Comparison of ENCODE assay signal across 27 cellular contexts in genomic region chr5:158882660-158883059, GRCh38.
"Had no signal": no experiment of that assay in that cellular context is flagged by ENCODE, and none has a peak within 500 bp of the region (broad histone marks: within the 10 kb centered on the region; RNA-seq: fewer than 3 reads in every experiment).

No MANE protein-coding gene starts in this region.

- H3K9me3 Mint-ChIP-seq: activated CD4-positive, alpha-beta memory T cell treated with anti-CD3 and anti-CD28 coated beads for 36 hours; activated T-cell treated with anti-CD3 and anti-CD28 coated beads, Interleukin-2, amount 50 U/mL, for 4 hours; activated T-helper 17 cell treated with anti-CD3 and anti-CD28 coated beads, Interleukin-2, amount 50 U/mL, for 72 hours; neural progenitor cell had no signal

- H3K36me3 ChIP-seq: brain microvascular endothelial cell, gastrocnemius medialis, neural progenitor cell, right atrium auricular region, transverse colon had no signal

- H3K4me3 Mint-ChIP-seq: activated CD4-positive, alpha-beta memory T cell treated with anti-CD3 and anti-CD28 coated beads for 36 hours; activated T-cell treated with anti-CD3 and anti-CD28 coated beads, Interleukin-2, amount 50 U/mL, for 4 hours; activated T-helper 17 cell treated with anti-CD3 and anti-CD28 coated beads, Interleukin-2, amount 50 U/mL, for 72 hours; naive thymus-derived CD4-positive, alpha-beta T cell; neural progenitor cell had no signal

- H3K36me3 Mint-ChIP-seq: activated CD4-positive, alpha-beta memory T cell treated with anti-CD3 and anti-CD28 coated beads for 36 hours; naive thymus-derived CD4-positive, alpha-beta T cell; neural progenitor cell had no signal

- H3K4me3 ChIP-seq: coronary artery, dorsolateral prefrontal cortex, gastrocnemius medialis, neural progenitor cell, right atrium auricular region, testis, transverse colon had no signal

- H3K79me2 ChIP-seq: parathyroid adenoma had no signal

- H3K9me3 ChIP-seq: gastrocnemius medialis, right atrium auricular region, testis, transverse colon had no signal

- H3K4me1 ChIP-seq: parathyroid adenoma had no signal

- H3K4me2 ChIP-seq: neural progenitor cell had no signal

- H3K27me3 ChIP-seq: brain microvascular endothelial cell, gastrocnemius medialis, neural progenitor cell, right atrium auricular region, testis, transverse colon had no signal

- H3K27ac ChIP-seq: brain microvascular endothelial cell, coronary artery, dorsolateral prefrontal cortex, gastrocnemius medialis, neural progenitor cell, parathyroid adenoma, right atrium auricular region, testis, transverse colon had no signal

- H3K27ac Mint-ChIP-seq: activated CD4-positive, alpha-beta memory T cell treated with anti-CD3 and anti-CD28 coated beads for 36 hours; activated T-helper 17 cell treated with anti-CD3 and anti-CD28 coated beads, Interleukin-2, amount 50 U/mL, for 72 hours; naive thymus-derived CD4-positive, alpha-beta T cell; neural progenitor cell had no signal

- ATAC-seq: activated CD4-positive, CD25-positive, alpha-beta regulatory T cell treated with anti-CD3 and anti-CD28 coated beads, Interleukin-2, amount 50 U/mL, for 24 hours; activated T-cell treated with anti-CD3 and anti-CD28 coated beads, Interleukin-2, amount 50 U/mL, for 4 hours; activated T-helper 17 cell treated with anti-CD3 and anti-CD28 coated beads, Interleukin-2, amount 50 U/mL, for 72 hours; gastrocnemius medialis; naive thymus-derived CD4-positive, alpha-beta T cell had no signal

- DNase-seq: activated CD4-positive, alpha-beta memory T cell treated with anti-CD3 and anti-CD28 coated beads for 36 hours; activated CD4-positive, alpha-beta T cell treated with anti-CD3 and anti-CD28 coated beads for 48 hours; activated gamma-delta T cell treated with Interleukin-2 at 50 U/mL for 16 hours; activated naive CD4-positive, alpha-beta T cell treated with anti-CD3 and anti-CD28 coated beads, Interleukin-2, amount 50 U/mL, for 16 hours; activated T-cell treated with anti-CD3 and anti-CD28 coated beads, Interleukin-2, amount 50 U/mL, for 4 hours; amniotic stem cell; brain microvascular endothelial cell; effector memory CD4-positive, alpha-beta T cell; gastrocnemius medialis; head of caudate nucleus; hippocampal formation; left cardiac atrium; left ventricle myocardium superior; naive thymus-derived CD4-positive, alpha-beta T cell; occipital lobe; stimulated activated CD4-positive, alpha-beta T cell treated with anti-CD3 and anti-CD28 coated beads, Interleukin-15, amount 100 ng/mL, for 24 hours; stimulated activated CD4-positive, alpha-beta T cell treated with anti-CD3 and anti-CD28 coated beads, Interleukin-2, amount 100 ng/mL, for 24 hours; stimulated activated naive CD4-positive, alpha-beta T cell treated with Interleukin-2 at 50 U/mL for 16 hours; testis; transverse colon had no signal
